17 cellular contexts compared by ENCODE assay signal in genomic region chr21:34649400-34649799, GRCh38. TPM values are rescaled to one million over a fixed set of nuclear protein-coding genes. Genes with fewer than 3 reads are reported as not detected.
DNase-seq lines count a peak whose midpoint lies in the region; ATAC-seq and TF ChIP-seq lines count a peak whose summit lies in the region.
"Had no signal": no experiment of that assay in that cellular context is flagged by ENCODE, and none has a peak within 500 bp of the region (broad histone marks: within the 10 kb centered on the region; RNA-seq: fewer than 3 reads in every experiment).

No MANE protein-coding gene starts in this region.

- H3K9me3 ChIP-seq in DND-41 (ENCODE audit: insufficient read depth, low read length, severe bottlenecking) (peaks cover 11% of the 10 kb centered on the region), adrenal gland (replicated peaks in 1 of 3) (peaks cover 0 to 5% (median 0%) of the 10 kb centered on the region in 3 donors)
- H3K9me3 ChIP-seq: SJSA1 had no signal

- DNase-seq in COLO668 (lab: John Stamatoyannopoulos, UW; ENCODE audit: unreplicated experiment) (peak; percentile 58), DND-41 (no peak), NCI-H526 (lab: John Stamatoyannopoulos, UW) (peak; percentile 9 to 60), coronary artery (ENCODE audit: low spot score) (peak; percentile 28), GM10266 (ENCODE audit: extremely low spot score) (no peak), adrenal gland (no peak)
- DNase-seq: CD8-positive, alpha-beta memory T cell; GDM1; H9; Kasumi-1; NCI-H1105; NCI-H2171; T-helper 17 cell had no signal

- no peak overlapping the region for H2AFZ ChIP-seq in DND-41 (ENCODE audit: low read depth, low read length)

- intact Hi-C loops in adrenal gland (cut with DNase I), result no loop called here

- H3K27me3 ChIP-seq in DND-41 (ENCODE audit: insufficient read depth, low read length, poor library complexity) (no peaks in the 10 kb centered on the region), adrenal gland (peaks cover 3% of the 10 kb centered on the region)
- H3K27me3 ChIP-seq: BLaER1 treated with 17β-estradiol and CSF1 and Interleukin-3, amounts not matched to agents 10 nM and 100 nM; SJSA1 had no signal

- no peak for TF ChIP-seq CTCF in DND-41 (IDR thresholded peaks at IDR 0.05; ENCODE audit: borderline replicate concordance, extremely low read depth, low read length, poor library complexity, severe bottlenecking)
- TF ChIP-seq CTCF in coronary artery (IDR thresholded peaks at IDR 0.05), result no peak
- no peak for TF ChIP-seq CTCF in GM10266 (IDR thresholded peaks at IDR 0.05; ENCODE audit: control insufficient read depth, insufficient read depth, low read depth, missing control alignments)
- no peak for TF ChIP-seq CTCF in adrenal gland (IDR thresholded peaks at IDR 0.05)

- H3K79me2 ChIP-seq in DND-41 (ENCODE audit: insufficient read depth, low read length), result no peaks in the 10 kb centered on the region

- H3K9ac ChIP-seq in DND-41 (ENCODE audit: low read depth, low read length), result no peak overlapping the region
- H3K9ac ChIP-seq: BLaER1 treated with 17β-estradiol and CSF1 and Interleukin-3, amounts not matched to agents 10 nM and 100 nM had no signal

- H3K4me3 ChIP-seq in DND-41 (ENCODE audit: low read depth in 1 of 2, low read length in 2 of 2), result no peak overlapping the region
- H3K4me3 ChIP-seq in coronary artery, result no peak overlapping the region
- no peak overlapping the region for H3K4me3 ChIP-seq in adrenal gland
- H3K4me3 ChIP-seq: BLaER1 treated with 17β-estradiol and CSF1 and Interleukin-3, amounts not matched to agents 10 nM and 100 nM; SJSA1 had no signal

- H3K4me2 ChIP-seq in DND-41 (ENCODE audit: insufficient read depth, low read length), result no peak overlapping the region
- H3K4me2 ChIP-seq: BLaER1 treated with 17β-estradiol and CSF1 and Interleukin-3, amounts not matched to agents 10 nM and 100 nM had no signal

- H3K4me1 ChIP-seq in DND-41 (ENCODE audit: insufficient read depth, low read length) (no peaks in the 10 kb centered on the region), adrenal gland (replicated peaks in 1 of 2) (no peaks in the 10 kb centered on the region)
- H3K4me1 ChIP-seq: BLaER1 treated with 17β-estradiol and CSF1 and Interleukin-3, amounts not matched to agents 10 nM and 100 nM; SJSA1 had no signal

- H3K36me3 ChIP-seq in DND-41 (ENCODE audit: insufficient read depth, low read length) (no peaks in the 10 kb centered on the region), adrenal gland (replicated peaks in 1 of 2) (no peaks in the 10 kb centered on the region)
- H3K36me3 ChIP-seq: BLaER1 treated with 17β-estradiol and CSF1 and Interleukin-3, amounts not matched to agents 10 nM and 100 nM; SJSA1 had no signal

- H4K20me1 ChIP-seq in DND-41 (ENCODE audit: insufficient read depth, low read length), result no peaks in the 10 kb centered on the region
- H4K20me1 ChIP-seq: BLaER1 treated with 17β-estradiol and CSF1 and Interleukin-3, amounts not matched to agents 10 nM and 100 nM had no signal

- H3K27ac ChIP-seq in DND-41 (ENCODE audit: low read length), result no peak overlapping the region
- no peak overlapping the region for H3K27ac ChIP-seq in coronary artery
- no peak overlapping the region for H3K27ac ChIP-seq in adrenal gland
- H3K27ac ChIP-seq: BLaER1 treated with 17β-estradiol and CSF1 and Interleukin-3, amounts not matched to agents 10 nM and 100 nM; SJSA1 had no signal

- ATAC-seq in DND-41 (ENCODE audit: insufficient read depth, low read depth), result peak; percentile 12; the same call in 1 of the 3 replicates
- no peak for ATAC-seq in GM19397 (IDR thresholded peaks at IDR 0.05; ENCODE audit: unreplicated experiment)
- ATAC-seq: T-helper 17 cell had no signal

- TF ChIP-seq POLR2A in adrenal gland (IDR thresholded peaks at IDR 0.05), result no peak

- WGBS in adrenal gland, 4 donors, result 78 to 87% (median 85%) methylated on average over 3 of the region's 3 CpGs

RNA-seq across cellular contexts. Expression of gene CLIC6, which starts 19.4 kb away (rescaled TPM):
- total RNA-seq in adrenal gland, result under 1 TPM in 5 of 8 donors, not detected in 3; 0.07 to 0.41 (median 0.21) TPM
- under 1 TPM in 2 of 3 donors, not detected in 1; 0.24 to 0.32 TPM for polyA plus RNA-seq in adrenal gland
- total RNA-seq: A673, SJSA1 had no signal

RNA-seq across cellular contexts. Expression of gene RCAN1, which starts 34.5 kb away (rescaled TPM):
- total RNA-seq in adrenal gland, result 10 to 100 TPM; 13.6 to 74.4 (median 24.2) TPM
- polyA plus RNA-seq in adrenal gland, result 10 to 100 TPM; 17.8 to 26.5 (median 22.1) TPM

Comparison
In these comparisons a context has a peak if more than half of its experiments do, and no peak if none do; other contexts are left out.
1. DNase-seq: peak in COLO668 (single experiment), NCI-H526 (2 of 2) and coronary artery (single experiment); none in DND-41 (single experiment), GM10266 (single experiment) and adrenal gland (0 of 7).